ENCODE assay signal across 20 cellular contexts in the genomic region with DNA sequence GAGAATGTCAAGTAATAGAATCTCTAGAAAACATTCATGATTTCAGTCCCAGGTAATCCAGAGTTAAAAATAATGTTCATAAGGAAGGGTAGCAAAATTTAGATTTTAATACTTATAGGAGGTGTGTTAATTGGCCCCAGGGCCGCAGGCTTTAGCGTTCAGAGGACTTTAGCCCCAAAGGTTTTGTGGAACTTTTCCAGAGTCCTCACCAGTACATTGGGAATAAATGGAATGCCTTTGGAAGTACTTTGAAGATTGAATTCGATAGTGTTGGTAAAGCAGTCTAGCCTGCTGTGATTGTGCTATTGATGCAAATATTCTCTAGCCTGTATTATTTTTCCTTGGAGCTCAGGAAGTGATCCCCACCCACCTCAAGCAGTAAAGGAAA.
A peak's percentile ranks its signal among the peaks of the same experiment; 100 is the strongest.
DNase-seq lines count a peak whose midpoint lies in the region; ATAC-seq and TF ChIP-seq lines count a peak whose summit lies in the region.
"Had no signal": no experiment of that assay in that cellular context is flagged by ENCODE, and none has a peak within 500 bp of the region (broad histone marks: within the 10 kb centered on the region; RNA-seq: fewer than 3 reads in every experiment).

No MANE protein-coding gene starts in this region.

- H3K9ac ChIP-seq in endocrine pancreas (ENCODE audit: control insufficient read depth, insufficient read depth, low read length) (no peak overlapping the region), mucosa of rectum (ENCODE audit: low read depth in 1 of 2, low read length in 2 of 2) (peak overlapping the region in 1 of 2 donors; percentile 58)

- H3K4me1 ChIP-seq in right atrium auricular region, result peaks cover 0 to 45% of the 10 kb centered on the region in 2 donors
- peaks cover 57% of the 10 kb centered on the region for H3K4me1 ChIP-seq in endocrine pancreas (ENCODE audit: control insufficient read depth, insufficient read depth, low read length)
- peaks cover 15 to 45% of the 10 kb centered on the region in 2 donors for H3K4me1 ChIP-seq in mucosa of rectum (ENCODE audit: control insufficient read depth in 2 of 2, insufficient read depth in 2 of 2, low read length in 2 of 2)

- H3K36me3 ChIP-seq in right atrium auricular region (no peaks in the 10 kb centered on the region), endocrine pancreas (ENCODE audit: control insufficient read depth, insufficient read depth, low read length) (no peaks in the 10 kb centered on the region), mucosa of rectum (ENCODE audit: control insufficient read depth in 2 of 2, insufficient read depth in 2 of 2, low read length in 2 of 2) (no peaks in the 10 kb centered on the region), H7 (replicated peaks; ENCODE audit: control insufficient read depth, insufficient read depth, low read length) (no peaks in the 10 kb centered on the region)
- H3K36me3 ChIP-seq: adrenal gland, spleen had no signal

- no peaks in the 10 kb centered on the region for H3K27me3 Mint-ChIP-seq in type B pancreatic cell
- H3K27me3 Mint-ChIP-seq: activated CD4-positive, alpha-beta T cell treated with anti-CD3 and anti-CD28 coated beads, Interleukin-2, amount 10 ng/mL, durations not matched to agents 24 days and 14 days; naive thymus-derived CD4-positive, alpha-beta T cell had no signal

- peaks cover 56% of the 10 kb centered on the region for H3K4me1 Mint-ChIP-seq in type B pancreatic cell (ENCODE audit: unreplicated experiment)

- H3K4me3 Mint-ChIP-seq in type B pancreatic cell, result peak overlapping the region; percentile 49
- H3K4me3 Mint-ChIP-seq: activated CD4-positive, alpha-beta T cell treated with anti-CD3 and anti-CD28 coated beads, Interleukin-2, amount 10 ng/mL, durations not matched to agents 24 days and 14 days; HFFc6; immature natural killer cell had no signal

- no peaks in the 10 kb centered on the region for H3K36me3 Mint-ChIP-seq in type B pancreatic cell
- H3K36me3 Mint-ChIP-seq: immature natural killer cell; naive thymus-derived CD4-positive, alpha-beta T cell had no signal

- no peak for TF ChIP-seq CTCF in right atrium auricular region (IDR thresholded peaks at IDR 0.05)
- TF ChIP-seq CTCF in type B pancreatic cell (conservative IDR thresholded peaks at IDR 0.05), result no peak

- H3K9me3 ChIP-seq in right atrium auricular region, result no peaks in the 10 kb centered on the region
- H3K9me3 ChIP-seq in endocrine pancreas (ENCODE audit: control insufficient read depth, low read length), result no peaks in the 10 kb centered on the region
- no peaks in the 10 kb centered on the region for H3K9me3 ChIP-seq in mucosa of rectum (ENCODE audit: control insufficient read depth in 2 of 2, low read length in 2 of 2)
- H3K9me3 ChIP-seq: adrenal gland, psoas muscle, spleen had no signal

- H3K27me3 ChIP-seq in right atrium auricular region (no peaks in the 10 kb centered on the region), endocrine pancreas (ENCODE audit: control insufficient read depth, insufficient read depth, low read length) (no peaks in the 10 kb centered on the region), mucosa of rectum (ENCODE audit: control insufficient read depth in 2 of 2, insufficient read depth in 2 of 2, low read length in 2 of 2) (no peaks in the 10 kb centered on the region), H7 (ENCODE audit: control insufficient read depth, insufficient read depth, low read length) (no peaks in the 10 kb centered on the region)
- H3K27me3 ChIP-seq: adrenal gland, spleen had no signal

- DNase-seq in right atrium auricular region (ENCODE audit: low spot score) (no peak), cardiac septum (ENCODE audit: low spot score) (no peak), type B pancreatic cell (ENCODE audit: extremely low spot score, unreplicated experiment) (no peak), H7 (no peak), NK-92 (lab: John Stamatoyannopoulos, UW; ENCODE audit: unreplicated experiment) (no peak)
- DNase-seq: activated CD4-positive, alpha-beta T cell treated with anti-CD3 and anti-CD28 coated beads, Interleukin-2, amount 10 ng/mL, durations not matched to agents 24 days and 14 days; activated CD8-positive, alpha-beta memory T cell treated with anti-CD3 and anti-CD28 coated beads, Interleukin-2, amount 50 U/mL, for 48 hours; activated gamma-delta T cell; adrenal gland; DMS153; HFFc6; immature natural killer cell; KBM-7; naive thymus-derived CD4-positive, alpha-beta T cell; NCI-H2029 treated with DMSO at 0.1 percent for 48 hours; psoas muscle; spleen had no signal

- H3K9me3 Mint-ChIP-seq in type B pancreatic cell, result no peaks in the 10 kb centered on the region
- H3K9me3 Mint-ChIP-seq: activated CD4-positive, alpha-beta T cell treated with anti-CD3 and anti-CD28 coated beads, Interleukin-2, amount 10 ng/mL, durations not matched to agents 24 days and 14 days; HFFc6; naive thymus-derived CD4-positive, alpha-beta T cell had no signal

- no peak for ATAC-seq in GM19452 (IDR thresholded peaks at IDR 0.05; ENCODE audit: unreplicated experiment)
- ATAC-seq: naive thymus-derived CD4-positive, alpha-beta T cell had no signal

- H3K27ac Mint-ChIP-seq in type B pancreatic cell, result peak overlapping the region; percentile 7
- H3K27ac Mint-ChIP-seq: activated CD4-positive, alpha-beta T cell treated with anti-CD3 and anti-CD28 coated beads, Interleukin-2, amount 10 ng/mL, durations not matched to agents 24 days and 14 days; HFFc6 had no signal

- peak overlapping the region; percentile 69 to 78 for H3K27ac ChIP-seq in right atrium auricular region
- H3K27ac ChIP-seq in mucosa of rectum (ENCODE audit: low read depth in 2 of 2, low read length in 2 of 2), result peak overlapping the region; percentile 66 to 81
- H3K27ac ChIP-seq: adrenal gland, psoas muscle, spleen had no signal

- intact Hi-C loops in cardiac septum (cut with DNase I), result no loop called here

- no peak overlapping the region for H3K4me3 ChIP-seq in right atrium auricular region
- H3K4me3 ChIP-seq in endocrine pancreas (ENCODE audit: control insufficient read depth, insufficient read depth, low read length), result peak overlapping the region; percentile 39
- H3K4me3 ChIP-seq in mucosa of rectum (ENCODE audit: low read length in 2 of 2), result peak overlapping the region; percentile 17 to 39
- no peak overlapping the region for H3K4me3 ChIP-seq in H7 (ENCODE audit: insufficient read depth, low read depth, low read length)
- H3K4me3 ChIP-seq: adrenal gland, psoas muscle, spleen had no signal

Comparison
In these comparisons a context has a peak if more than half of its experiments do, and no peak if none do; other contexts are left out.
1. H3K4me3 ChIP-seq: peak in endocrine pancreas (single experiment) and mucosa of rectum (2 of 2); none in right atrium auricular region (0 of 2) and H7 (single experiment).